Comparison of ENCODE assay signal across 8 cellular contexts in genomic region chr1:26169669-26170471, GRCh38. TPM values are rescaled to one million over a fixed set of nuclear protein-coding genes. Genes with fewer than 3 reads are reported as not detected.
DNase-seq lines count a peak whose midpoint lies in the region; ATAC-seq lines count a peak whose summit lies in the region.

Gene ZNF593 (plus strand): TSS chr1:26169908. CDS start chr1:26169984, 76 bp downstream.

- DNase-seq in AG20443 (ENCODE audit: low spot score) (peak; percentile 100), NCI-H446 (lab: John Stamatoyannopoulos, UW) (peak; percentile 85 to 96), cerebellum (ENCODE audit: low spot score) (peak; percentile 100), kidney glomerular epithelial cell (lab: John Stamatoyannopoulos, UW) (peak; percentile 81)
- DNase-seq in activated CD4-positive, alpha-beta T cell treated with anti-CD3 and anti-CD28 coated beads for 24 hours (ENCODE audit: low read depth in 2 of 2): peak; percentile 76 to 86
- DNase-seq in stimulated activated CD4-positive, alpha-beta T cell treated with anti-CD3 and anti-CD28 coated beads, Interleukin-15, amount 100 ng/mL, for 48 hours (ENCODE audit: low read depth in 2 of 2): peak; percentile 84 to 85

- ATAC-seq in GM18907 (IDR thresholded peaks at IDR 0.05; ENCODE audit: unreplicated experiment): peak; percentile 94
- ATAC-seq in HG03175 (IDR thresholded peaks at IDR 0.05; ENCODE audit: unreplicated experiment): peak; percentile 94

RNA-seq across cellular contexts. Expression of gene ZNF593, which starts in this region (rescaled TPM):
- 11.6 TPM for total RNA-seq in cerebellum

Comparison
In these comparisons a context has a peak if more than half of its experiments do, and no peak if none do; other contexts are left out.
1. Peak in every context shown above with its lines: DNase-seq and ATAC-seq.